ENCODE assay signal across 11 cellular contexts in genomic region chr5:82346376-82347212, GRCh38.
DNase-seq lines count a peak whose midpoint lies in the region; ATAC-seq and TF ChIP-seq lines count a peak whose summit lies in the region.
"Had no signal": no experiment of that assay in that cellular context is flagged by ENCODE, and none has a peak within 500 bp of the region (broad histone marks: within the 10 kb centered on the region; RNA-seq: fewer than 3 reads in every experiment).

No MANE protein-coding gene starts in this region.

- H3K4me1 ChIP-seq in adipocyte (ENCODE audit: control insufficient read depth, insufficient read depth, low read length) (peaks cover 34% of the 10 kb centered on the region), gastroesophageal sphincter (peaks cover 0 to 30% (median 12%) of the 10 kb centered on the region in 3 donors), neural progenitor cell (peaks cover 9% of the 10 kb centered on the region), tibial artery (peaks cover 0 to 52% (median 34%) of the 10 kb centered on the region in 4 donors), body of pancreas (peaks cover 11% of the 10 kb centered on the region)

- no peak overlapping the region for H3K4me2 ChIP-seq in neural progenitor cell

- DNase-seq in adipocyte (ENCODE audit: low read depth), result no peak
- DNase-seq in neural progenitor cell (ENCODE audit: low spot score), result no peak
- DNase-seq in tibial artery, result no peak
- no peak for DNase-seq in body of pancreas
- no peak for DNase-seq in CD14-positive monocyte (ENCODE audit: low spot score)
- no peak for DNase-seq in left lobe of liver (ENCODE audit: low spot score)
- DNase-seq: activated CD4-positive, alpha-beta T cell treated with anti-CD3 and anti-CD28 coated beads for 4 hours; stimulated activated CD4-positive, alpha-beta T cell treated with anti-CD3 and anti-CD28 coated beads, Interleukin-4, amount 100 ng/mL, for 1 hour; stimulated activated naive CD4-positive, alpha-beta T cell treated with Interleukin-2 at 50 U/mL for 16 hours; SW 1271 had no signal

- peak overlapping the region in 3 of 4 donors; percentile 60 to 63 (median 63) for H3K27ac ChIP-seq in gastroesophageal sphincter
- H3K27ac ChIP-seq in neural progenitor cell, result no peak overlapping the region
- H3K27ac ChIP-seq in tibial artery, result peak overlapping the region; percentile 68 to 77
- H3K27ac ChIP-seq in body of pancreas, result no peak overlapping the region

- H3K27me3 ChIP-seq in adipocyte (replicated peaks; ENCODE audit: control insufficient read depth, insufficient read depth, low read length) (no peaks in the 10 kb centered on the region), gastroesophageal sphincter (no peaks in the 10 kb centered on the region), neural progenitor cell (no peaks in the 10 kb centered on the region), tibial artery (no peaks in the 10 kb centered on the region), body of pancreas (no peaks in the 10 kb centered on the region)

- no peak overlapping the region for H3K4me3 ChIP-seq in adipocyte (ENCODE audit: low read length)
- H3K4me3 ChIP-seq in gastroesophageal sphincter, result no peak overlapping the region
- no peak overlapping the region for H3K4me3 ChIP-seq in neural progenitor cell
- no peak overlapping the region for H3K4me3 ChIP-seq in tibial artery
- no peak overlapping the region for H3K4me3 ChIP-seq in body of pancreas

- no peak overlapping the region for H3K4me3 Mint-ChIP-seq in neural progenitor cell
- H3K4me3 Mint-ChIP-seq in CD14-positive monocyte, result no peak overlapping the region

- H3K9ac ChIP-seq in adipocyte (ENCODE audit: low read length) (peak overlapping the region; percentile 70), neural progenitor cell (no peak overlapping the region)

- H2AFZ ChIP-seq in neural progenitor cell (replicated peaks), result peak overlapping the region; percentile 82

- peaks cover 3% of the 10 kb centered on the region for H3K27me3 Mint-ChIP-seq in neural progenitor cell (ENCODE audit: insufficient read depth, low read depth)
- peaks cover 0 to 1% (median 1%) of the 10 kb centered on the region in 3 donors for H3K27me3 Mint-ChIP-seq in CD14-positive monocyte (ENCODE audit: low read depth in 3 of 3)

- no peaks in the 10 kb centered on the region for H3K36me3 ChIP-seq in adipocyte (ENCODE audit: control insufficient read depth, insufficient read depth, low read length, severe bottlenecking)
- no peaks in the 10 kb centered on the region for H3K36me3 ChIP-seq in gastroesophageal sphincter
- H3K36me3 ChIP-seq in neural progenitor cell, result no peaks in the 10 kb centered on the region
- H3K36me3 ChIP-seq in tibial artery, result no peaks in the 10 kb centered on the region
- no peaks in the 10 kb centered on the region for H3K36me3 ChIP-seq in body of pancreas (replicated peaks in 1 of 2; ENCODE audit: insufficient read depth in 1 of 2, low read depth in 2 of 2)

- no peaks in the 10 kb centered on the region for H4K20me1 ChIP-seq in neural progenitor cell (ENCODE audit: low read depth)

- no peaks in the 10 kb centered on the region for H3K9me3 ChIP-seq in adipocyte (ENCODE audit: control insufficient read depth, low read length)
- H3K9me3 ChIP-seq in gastroesophageal sphincter, result no peaks in the 10 kb centered on the region
- H3K9me3 ChIP-seq in neural progenitor cell (ENCODE audit: low read depth), result no peaks in the 10 kb centered on the region
- H3K9me3 ChIP-seq in tibial artery, result no peaks in the 10 kb centered on the region
- H3K9me3 ChIP-seq in body of pancreas, result no peaks in the 10 kb centered on the region

- TF ChIP-seq CTCF in gastroesophageal sphincter (IDR thresholded peaks at IDR 0.05) (no peak), neural progenitor cell (IDR thresholded peaks at IDR 0.05) (no peak), tibial artery (IDR thresholded peaks at IDR 0.05) (no peak), body of pancreas (IDR thresholded peaks at IDR 0.05) (no peak), CD14-positive monocyte (IDR thresholded peaks at IDR 0.05) (no peak)

- intact Hi-C loops in tibial artery (cut with DNase I; ENCODE audit: low total_unique reads) (no loop called here), body of pancreas (cut with DNase I) (loop anchor here (5.0 kb wide), 1 partner anchor 1221 kb away; no protein-coding TSS in a partner anchor), CD14-positive monocyte (cut with micrococcal nuclease) (no loop called here)

- peak overlapping the region; percentile 94 for H3K27ac Mint-ChIP-seq in neural progenitor cell
- no peak overlapping the region for H3K27ac Mint-ChIP-seq in CD14-positive monocyte

- 75 to 78% methylated on average over 4 to 6 of the region's 10 CpGs for WGBS in gastroesophageal sphincter (ENCODE audit: low coverage in 1 of 2), 2 donors
- WGBS in body of pancreas, 2 donors, result 78 to 92% methylated on average over 9 to 10 of the region's 10 CpGs

- H3K9me3 Mint-ChIP-seq in neural progenitor cell (no peaks in the 10 kb centered on the region), CD14-positive monocyte (no peaks in the 10 kb centered on the region)

- no peaks in the 10 kb centered on the region for H3F3A ChIP-seq in neural progenitor cell (ENCODE audit: low read depth)

- H3K36me3 Mint-ChIP-seq in neural progenitor cell, result no peaks in the 10 kb centered on the region
- H3K36me3 Mint-ChIP-seq in CD14-positive monocyte, result no peaks in the 10 kb centered on the region

- TF ChIP-seq POLR2A in gastroesophageal sphincter (IDR thresholded peaks at IDR 0.05) (no peak), body of pancreas (IDR thresholded peaks at IDR 0.05) (no peak)

- TF ChIP-seq EP300 in gastroesophageal sphincter (IDR thresholded peaks at IDR 0.05), result no peak

- H3K79me2 ChIP-seq in neural progenitor cell (ENCODE audit: low read depth), result no peaks in the 10 kb centered on the region

- no peak for ATAC-seq in gastroesophageal sphincter
- ATAC-seq in body of pancreas, result no peak
- ATAC-seq in left lobe of liver, result no peak

- H3K4me1 Mint-ChIP-seq in neural progenitor cell, result peaks cover 36% of the 10 kb centered on the region
- peaks cover under 1% of the 10 kb centered on the region for H3K4me1 Mint-ChIP-seq in CD14-positive monocyte

Comparison
In these comparisons a context has a peak if more than half of its experiments do, and no peak if none do; other contexts are left out.
1. H3K27ac ChIP-seq: peak in gastroesophageal sphincter (3 of 4) and tibial artery (2 of 2); none in neural progenitor cell (single experiment) and body of pancreas (0 of 4).